8 cellular contexts compared by ENCODE assay signal in the genomic region with DNA sequence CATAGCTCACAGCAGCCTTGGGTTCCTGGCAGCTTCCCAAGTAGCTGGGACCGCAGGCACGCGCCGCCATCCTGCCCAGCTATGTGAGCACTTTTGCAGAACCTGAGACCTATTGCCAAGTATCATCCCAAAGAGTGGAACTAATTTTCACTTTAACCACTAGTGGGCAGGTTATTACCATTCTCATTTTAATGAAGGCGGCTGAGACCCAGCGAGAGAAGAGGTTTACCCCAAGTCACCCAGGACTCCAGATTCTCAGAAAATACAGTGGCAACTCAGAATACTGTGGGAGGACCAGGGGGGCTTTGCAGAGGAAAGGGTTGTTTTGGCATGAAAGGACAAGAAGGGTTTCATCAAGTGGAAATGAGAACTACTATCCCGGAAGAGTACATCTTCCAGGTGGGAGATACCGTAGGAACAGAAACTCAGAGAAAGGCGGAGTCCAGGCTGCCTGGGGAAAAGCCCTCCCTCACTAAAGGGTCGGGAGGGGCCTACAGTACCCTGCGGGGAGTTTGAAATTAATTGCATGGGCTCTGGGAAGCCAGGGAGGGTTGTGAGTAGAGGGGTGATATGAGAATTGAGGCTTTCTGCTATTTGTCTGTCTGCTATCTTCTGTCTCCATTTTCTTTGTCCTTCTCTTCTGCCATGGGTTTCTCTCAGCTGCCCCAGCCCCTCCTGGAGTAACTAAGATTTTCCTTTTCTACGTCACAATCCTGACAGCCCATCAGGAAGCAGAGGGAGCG. TPM values are rescaled to one million over a fixed set of nuclear protein-coding genes. Genes with fewer than 3 reads are reported as not detected.
DNase-seq lines count a peak whose midpoint lies in the region; ATAC-seq and TF ChIP-seq lines count a peak whose summit lies in the region.

No MANE protein-coding gene starts in this region.

- peaks cover 18% of the 10 kb centered on the region for H3K4me1 ChIP-seq in Panc1 (ENCODE audit: control insufficient read depth, insufficient read depth, low read length)
- H3K4me1 ChIP-seq in rectal smooth muscle tissue (ENCODE audit: control insufficient read depth, insufficient read depth, low read length), result peaks cover 20% of the 10 kb centered on the region

- POLR2A ChIA-PET in Panc1 (lab: Charles Lee), result interaction anchor here (1.1 kb wide), 1 partner anchor 67 kb away, joined by 5 read pairs; the partner anchor contains the start of gene PMF1

- ATAC-seq in activated CD4-positive, CD25-positive, alpha-beta regulatory T cell treated with anti-CD3 and anti-CD28 coated beads, Interleukin-2, amount 50 U/mL, for 24 hours, result peak; percentile 82 to 86
- ATAC-seq in Panc1 (peak; percentile 70), left ventricle myocardium superior (peak; percentile 68), HG02870 (IDR thresholded peaks at IDR 0.05; ENCODE audit: unreplicated experiment) (no peak)

- BruUV-seq in Panc1 (replicated peaks; lab: Mats Ljungman, UMichigan), result no TSS peak

- H3K4me3 ChIP-seq in Panc1 (ENCODE audit: low read depth in 2 of 2, low read length in 2 of 2), result peak overlapping the region in 1 of 2 experiments; percentile 43; a peak in 2 of 4 replicates
- peak overlapping the region; percentile 45 for H3K4me3 ChIP-seq in rectal smooth muscle tissue (ENCODE audit: low read length)

- peak overlapping the region; percentile 35; the same call in 1 of the 2 replicates for H3K27ac ChIP-seq in Panc1 (ENCODE audit: low read length)
- no peak overlapping the region for H3K27ac ChIP-seq in rectal smooth muscle tissue (ENCODE audit: low read depth, low read length)

- DNase-seq in activated CD4-positive, CD25-positive, alpha-beta regulatory T cell treated with anti-CD3 and anti-CD28 coated beads, Interleukin-2, amount 50 U/mL, for 72 hours, result no peak
- DNase-seq in M059J (ENCODE audit: low read depth) (peak; percentile 97), Panc1 (ENCODE audit: low read depth, low spot score) (peak; percentile 82), amniotic epithelial cell (ENCODE audit: low read depth) (peak; percentile 91), left ventricle myocardium superior (peak; percentile 81)

- no peaks in the 10 kb centered on the region for H3K9me3 ChIP-seq in Panc1 (ENCODE audit: control insufficient read depth, insufficient read depth, low read depth, low read length)

- intact Hi-C loops in Panc1 (cut with micrococcal nuclease; ENCODE audit: unreplicated experiment), result loop anchor here (1.0 kb wide), 1 partner anchor 79 kb away; no protein-coding TSS in a partner anchor
- intact Hi-C loops in left ventricle myocardium superior (cut with micrococcal nuclease), result loop anchor here (10.0 kb wide), 1 partner anchor 79 kb away; no protein-coding TSS in a partner anchor

- in situ Hi-C loops in Panc1 (cut with HindIII; ENCODE audit: low pct_unique_long_range_greater_than_20kb, low sequenced_read_pairs), result no loop called here

- TF ChIP-seq CTCF in Panc1 (IDR thresholded peaks at IDR 0.05), result peak; percentile 89

- no peaks in the 10 kb centered on the region for H3K27me3 ChIP-seq in Panc1 (ENCODE audit: control insufficient read depth, insufficient read depth, low read length)
- peaks cover 3% of the 10 kb centered on the region for H3K27me3 ChIP-seq in rectal smooth muscle tissue (ENCODE audit: control insufficient read depth, insufficient read depth, low read length)

- no peaks in the 10 kb centered on the region for H3K36me3 ChIP-seq in Panc1 (ENCODE audit: control insufficient read depth, insufficient read depth, low read length)
- H3K36me3 ChIP-seq in rectal smooth muscle tissue (ENCODE audit: control insufficient read depth, insufficient read depth, low read length), result no peaks in the 10 kb centered on the region

- H3K9ac ChIP-seq in rectal smooth muscle tissue (ENCODE audit: low read length), result peak overlapping the region; percentile 2

- CTCF ChIA-PET in Panc1 (lab: Charles Lee), result interaction anchor here (0.6 to 1.5 kb wide), 4 partner anchors 20 to 80 kb away, joined by 3 to 21 read pairs (median 10); no protein-coding TSS in a partner anchor

RNA-seq across cellular contexts. Expression of gene SEMA4A, which starts 7.2 kb away (rescaled TPM):
- 0.37 and 1.3 TPM in 2 replicates for total RNA-seq in M059J (2014; rRNA removed; shearing (Covaris generic))
- total RNA-seq in Panc1 (2021; ENCODE audit: unreplicated experiment), result 0.21 TPM
- 0.22 TPM for polyA plus RNA-seq in Panc1 (2012; ENCODE audit: insufficient read length)
- total RNA-seq in left ventricle myocardium superior, result 0.69 TPM

RNA-seq across cellular contexts. Expression of gene LMNA, which starts 31.7 kb away (rescaled TPM):
- 396 and 698 TPM in 2 replicates for total RNA-seq in M059J (2014; rRNA removed; shearing (Covaris generic))
- total RNA-seq in Panc1 (2021; ENCODE audit: unreplicated experiment) (691 TPM), left ventricle myocardium superior (252 TPM)
- polyA plus RNA-seq in Panc1 (2012; ENCODE audit: insufficient read length), result 726 TPM

RNA-seq across cellular contexts. Expression of gene SLC25A44, which starts 47.7 kb away (rescaled TPM):
- 18.5 and 25.8 TPM in 2 replicates for total RNA-seq in M059J (2014; rRNA removed; shearing (Covaris generic))
- total RNA-seq in Panc1 (2021; ENCODE audit: unreplicated experiment) (33.0 TPM), left ventricle myocardium superior (15.3 TPM)
- 20.0 TPM for polyA plus RNA-seq in Panc1 (2012; ENCODE audit: insufficient read length)
